ENCODE assay signal across 34 cellular contexts in genomic region chr6:11890209-11890608, GRCh38.
"Had no signal": no experiment of that assay in that cellular context is flagged by ENCODE, and none has a peak within 500 bp of the region (broad histone marks: within the 10 kb centered on the region; RNA-seq: fewer than 3 reads in every experiment).

No MANE protein-coding gene starts in this region.

- H3K27ac ChIP-seq: adrenal gland, body of pancreas, brain microvascular endothelial cell, breast epithelium, VCaP had no signal

- H3K4me3 ChIP-seq: adrenal gland, body of pancreas, breast epithelium had no signal

- H3K27me3 ChIP-seq: adrenal gland, body of pancreas, brain microvascular endothelial cell, breast epithelium had no signal

- H3K36me3 ChIP-seq: adrenal gland, brain microvascular endothelial cell, breast epithelium had no signal

- DNase-seq: activated B cell treated with CpG ODN at 0.5 μM for 24 hours; activated CD4-positive, alpha-beta memory T cell treated with anti-CD3 and anti-CD28 coated beads for 36 hours; activated CD4-positive, alpha-beta T cell treated with anti-CD3 and anti-CD28 coated beads for 4 hours; activated CD4-positive, alpha-beta T cell treated with anti-CD3 and anti-CD28 coated beads, Interleukin-2, amount 10 ng/mL, durations not matched to agents 24 days and 14 days; activated CD4-positive, alpha-beta T cell treated with anti-CD3 and anti-CD28 coated beads, Interleukin-2, amount 50 U/mL, for 1 hour; activated CD4-positive, alpha-beta T cell treated with anti-CD3 and anti-CD28 coated beads, Interleukin-2, amount 50 U/mL, for 4 hours; activated CD4-positive, CD25-positive, alpha-beta regulatory T cell treated with anti-CD3 and anti-CD28 coated beads, Interleukin-2, amount 50 U/mL, for 72 hours; activated CD8-positive, alpha-beta memory T cell treated with anti-CD3 and anti-CD28 coated beads, Interleukin-2, amount 50 U/mL, for 4 hours; activated CD8-positive, alpha-beta T cell treated with anti-CD3 and anti-CD28 coated beads for 36 hours; activated effector memory CD4-positive, alpha-beta T cell treated with anti-CD3 and anti-CD28 coated beads, Interleukin-2, amount 50 U/mL, for 16 hours; activated gamma-delta T cell treated with Interleukin-2 at 50 U/mL for 16 hours; activated naive CD4-positive, alpha-beta T cell; activated naive CD4-positive, alpha-beta T cell treated with anti-CD3 and anti-CD28 coated beads for 36 hours; activated naive CD4-positive, alpha-beta T cell treated with anti-CD3 and anti-CD28 coated beads, Interleukin-2, amount 50 U/mL, for 16 hours; activated naive CD8-positive, alpha-beta T cell treated with anti-CD3 and anti-CD28 coated beads for 36 hours; activated T-cell treated with anti-CD3 and anti-CD28 coated beads for 4 hours; activated T-cell treated with anti-CD3 and anti-CD28 coated beads, Interleukin-2, amount 50 U/mL, for 1 hour; activated T-cell treated with anti-CD3 and anti-CD28 coated beads, Interleukin-2, amount 50 U/mL, for 4 hours; activated T-cell treated with anti-CD3 and anti-CD28 coated beads, Interleukin-2, amount 50 U/mL, for 72 hours; adrenal gland; amniotic stem cell; aorta; body of pancreas; caudate nucleus; cerebellar nuclear complex; T-helper 2 cell; T-helper 9 cell had no signal

- FAIRE-seq: astrocyte, TTC549 had no signal

- H3K4me1 ChIP-seq: adrenal gland, body of pancreas, breast epithelium had no signal

- H3K9me3 ChIP-seq: adrenal gland, body of pancreas had no signal

- ATAC-seq: activated CD8-positive, alpha-beta T cell treated with anti-CD3 and anti-CD28 coated beads for 36 hours; activated naive CD4-positive, alpha-beta T cell treated with anti-CD3 and anti-CD28 coated beads, Interleukin-2, amount 50 U/mL, for 72 hours; activated T-cell treated with anti-CD3 and anti-CD28 coated beads, Interleukin-2, amount 50 U/mL, for 4 hours; activated T-cell treated with anti-CD3 and anti-CD28 coated beads, Interleukin-2, amount 50 U/mL, for 72 hours; activated T-helper 17 cell treated with anti-CD3 and anti-CD28 coated beads, Interleukin-2, amount 50 U/mL, for 72 hours; body of pancreas had no signal
